In the genomic region with DNA sequence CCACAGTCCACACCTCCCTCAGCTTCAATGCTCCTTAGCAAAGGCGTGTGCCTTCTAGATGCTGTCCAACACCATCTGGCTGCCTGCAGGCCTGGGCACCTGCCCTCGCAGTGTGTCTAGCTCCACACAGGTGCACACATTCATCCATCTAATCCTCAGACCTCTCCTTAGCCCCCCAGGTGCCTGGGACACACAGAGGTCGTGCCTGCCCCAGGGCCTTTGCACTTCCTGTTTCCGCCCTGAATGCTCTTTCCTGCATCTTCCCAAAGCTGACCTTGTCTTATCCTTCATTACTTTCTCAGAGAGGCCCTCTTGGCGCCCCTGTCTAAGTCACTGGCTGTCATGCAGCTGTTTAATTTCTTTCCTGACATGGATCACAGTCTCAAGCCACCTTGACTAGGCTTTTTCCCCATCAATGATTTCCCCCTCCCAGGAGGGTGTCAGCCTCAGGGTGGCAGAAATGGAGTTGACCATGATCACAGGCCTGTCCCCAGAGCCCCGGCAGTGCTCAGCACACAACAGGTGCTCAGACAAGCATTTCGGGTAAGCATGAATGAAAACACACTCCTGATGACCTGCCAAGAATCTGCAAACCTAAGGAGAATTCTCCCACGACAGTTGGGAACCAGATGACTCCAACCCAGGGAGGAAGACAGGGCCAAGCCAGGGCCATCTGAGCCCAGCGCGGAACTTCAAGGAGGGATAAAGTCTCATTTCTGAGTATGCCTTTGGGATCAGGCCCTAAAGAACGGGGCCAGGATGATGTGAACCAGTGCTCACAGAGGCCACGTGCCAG, we compare ENCODE assay signal across 16 cellular contexts.
A peak's percentile ranks its signal among the peaks of the same experiment; 100 is the strongest.
DNase-seq lines count a peak whose midpoint lies in the region; ATAC-seq and TF ChIP-seq lines count a peak whose summit lies in the region.
"Had no signal": no experiment of that assay in that cellular context is flagged by ENCODE, and none has a peak within 500 bp of the region (broad histone marks: within the 10 kb centered on the region; RNA-seq: fewer than 3 reads in every experiment).

No MANE protein-coding gene starts in this region.

- no peaks in the 10 kb centered on the region for H4K20me1 ChIP-seq in BLaER1

- no peak overlapping the region for H4K8ac ChIP-seq in neuronal stem cell (ENCODE audit: low read depth, low read length)

- H2AK5ac ChIP-seq in neuronal stem cell (ENCODE audit: low read depth, low read length) = peak overlapping the region; percentile 30

- intact Hi-C loops in upper lobe of right lung (cut with DNase I) = no loop called here

- H3K4ac ChIP-seq in neuronal stem cell (ENCODE audit: low read length) = no peak overlapping the region

- H3K27ac ChIP-seq in BLaER1 (peak overlapping the region; percentile 53; the same call in 1 of the 2 replicates), neuronal stem cell (replicated peaks; ENCODE audit: low read length) (no peak overlapping the region), upper lobe of right lung (no peak overlapping the region)
- H3K27ac ChIP-seq: RWPE1, SJSA1 had no signal

- no peak overlapping the region for H3K23ac ChIP-seq in neuronal stem cell (ENCODE audit: low read depth, low read length, poor library complexity)

- H3K27me3 ChIP-seq in BLaER1 = no peaks in the 10 kb centered on the region
- H3K27me3 ChIP-seq in neuronal stem cell (ENCODE audit: control insufficient read depth in 3 of 3, insufficient read depth in 3 of 3, low read depth in 1 of 3, low read length in 3 of 3) = no peaks in the 10 kb centered on the region
- no peaks in the 10 kb centered on the region for H3K27me3 ChIP-seq in upper lobe of right lung
- H3K27me3 ChIP-seq: MG63, SJSA1 had no signal

- H4K91ac ChIP-seq in neuronal stem cell (ENCODE audit: low read depth, low read length, poor library complexity) = no peak overlapping the region

- no peak overlapping the region for H2AFZ ChIP-seq in neuronal stem cell (ENCODE audit: low read length)

- H3K9me3 ChIP-seq in BLaER1 (no peaks in the 10 kb centered on the region), neuronal stem cell (replicated peaks in 1 of 2; ENCODE audit: control insufficient read depth in 2 of 2, insufficient read depth in 1 of 2, low read depth in 1 of 2, low read length in 2 of 2) (no peaks in the 10 kb centered on the region), upper lobe of right lung (no peaks in the 10 kb centered on the region)
- H3K9me3 ChIP-seq: MG63, SJSA1 had no signal

- H2BK15ac ChIP-seq in neuronal stem cell (ENCODE audit: low read length) = peak overlapping the region; percentile 59

- H3K4me2 ChIP-seq in BLaER1 (peak overlapping the region; percentile 91), neuronal stem cell (ENCODE audit: insufficient read depth, low read length, poor library complexity, severe bottlenecking) (no peak overlapping the region)

- H3K79me1 ChIP-seq in neuronal stem cell (ENCODE audit: low read depth, low read length) = no peaks in the 10 kb centered on the region

- H2BK120ac ChIP-seq in neuronal stem cell (ENCODE audit: low read depth, low read length) = no peak overlapping the region

- H3K9ac ChIP-seq in BLaER1 (peak overlapping the region; percentile 24; the same call in 1 of the 2 replicates), neuronal stem cell (ENCODE audit: low read depth, low read length, poor library complexity) (no peak overlapping the region)

- H3K4me3 ChIP-seq in BLaER1 (no peak overlapping the region), neuronal stem cell (ENCODE audit: low read length in 2 of 2) (peak overlapping the region in 1 of 2 donors; percentile 38), upper lobe of right lung (no peak overlapping the region)
- H3K4me3 ChIP-seq: MG63, SJSA1 had no signal

- no peak overlapping the region for H2BK5ac ChIP-seq in neuronal stem cell (ENCODE audit: low read length)

- peak overlapping the region; percentile 7 for H3K18ac ChIP-seq in neuronal stem cell (ENCODE audit: low read length)

- no peak overlapping the region for H2BK12ac ChIP-seq in neuronal stem cell (ENCODE audit: low read length)

- H3K4me1 ChIP-seq in BLaER1 (peaks cover 56% of the 10 kb centered on the region), neuronal stem cell (ENCODE audit: control insufficient read depth in 2 of 2, insufficient read depth in 1 of 2, low read depth in 1 of 2, low read length in 2 of 2) (peaks cover 14 to 15% of the 10 kb centered on the region in 2 donors), upper lobe of right lung (no peaks in the 10 kb centered on the region)

- no peak overlapping the region for H3K14ac ChIP-seq in neuronal stem cell (ENCODE audit: low read length)

- ATAC-seq in upper lobe of right lung (no peak), GM19463 (IDR thresholded peaks at IDR 0.05; ENCODE audit: unreplicated experiment) (no peak)

- TF ChIP-seq CTCF in upper lobe of right lung (IDR thresholded peaks at IDR 0.05) = no peak

- DNase-seq in DMS79 treated with DMSO at 0.1 percent for 48 hours (lab: John Stamatoyannopoulos, UW) = peak; percentile 14
- peak; percentile 68 for DNase-seq in cerebellum (ENCODE audit: low spot score)
- no peak for DNase-seq in neuronal stem cell (ENCODE audit: low spot score)
- DNase-seq in upper lobe of right lung = no peak
- no peak for DNase-seq in NCI-H226
- DNase-seq: CD4-positive, alpha-beta memory T cell; MG63; NCI-H1092 treated with DMSO at 0.1 percent for 48 hours; NCI-H1694; NCI-H2107; NCI-H526 treated with DMSO at 0.1 percent for 48 hours; SW 1271 had no signal

- H3K36me3 ChIP-seq in BLaER1 (no peaks in the 10 kb centered on the region), neuronal stem cell (replicated peaks in 1 of 2; ENCODE audit: control insufficient read depth in 2 of 2, insufficient read depth in 2 of 2, low read length in 2 of 2) (no peaks in the 10 kb centered on the region), upper lobe of right lung (no peaks in the 10 kb centered on the region)
- H3K36me3 ChIP-seq: MG63, SJSA1 had no signal

- WGBS in neuronal stem cell (ENCODE audit: extremely low coverage in 2 of 2, insufficient read length in 2 of 2, insufficient replicate concordance in 1 of 2), 2 donors = no CpG with 5 or more reads among the region's 12 CpGs

Comparison
In these comparisons a context has a peak if more than half of its experiments do, and no peak if none do; other contexts are left out.
1. DNase-seq: peak in DMS79 treated with DMSO at 0.1 percent for 48 hours (single experiment) and cerebellum (single experiment); none in neuronal stem cell (single experiment), upper lobe of right lung (single experiment) and NCI-H226 (single experiment).